1 cellular context compared by ENCODE assay signal in the genomic region with DNA sequence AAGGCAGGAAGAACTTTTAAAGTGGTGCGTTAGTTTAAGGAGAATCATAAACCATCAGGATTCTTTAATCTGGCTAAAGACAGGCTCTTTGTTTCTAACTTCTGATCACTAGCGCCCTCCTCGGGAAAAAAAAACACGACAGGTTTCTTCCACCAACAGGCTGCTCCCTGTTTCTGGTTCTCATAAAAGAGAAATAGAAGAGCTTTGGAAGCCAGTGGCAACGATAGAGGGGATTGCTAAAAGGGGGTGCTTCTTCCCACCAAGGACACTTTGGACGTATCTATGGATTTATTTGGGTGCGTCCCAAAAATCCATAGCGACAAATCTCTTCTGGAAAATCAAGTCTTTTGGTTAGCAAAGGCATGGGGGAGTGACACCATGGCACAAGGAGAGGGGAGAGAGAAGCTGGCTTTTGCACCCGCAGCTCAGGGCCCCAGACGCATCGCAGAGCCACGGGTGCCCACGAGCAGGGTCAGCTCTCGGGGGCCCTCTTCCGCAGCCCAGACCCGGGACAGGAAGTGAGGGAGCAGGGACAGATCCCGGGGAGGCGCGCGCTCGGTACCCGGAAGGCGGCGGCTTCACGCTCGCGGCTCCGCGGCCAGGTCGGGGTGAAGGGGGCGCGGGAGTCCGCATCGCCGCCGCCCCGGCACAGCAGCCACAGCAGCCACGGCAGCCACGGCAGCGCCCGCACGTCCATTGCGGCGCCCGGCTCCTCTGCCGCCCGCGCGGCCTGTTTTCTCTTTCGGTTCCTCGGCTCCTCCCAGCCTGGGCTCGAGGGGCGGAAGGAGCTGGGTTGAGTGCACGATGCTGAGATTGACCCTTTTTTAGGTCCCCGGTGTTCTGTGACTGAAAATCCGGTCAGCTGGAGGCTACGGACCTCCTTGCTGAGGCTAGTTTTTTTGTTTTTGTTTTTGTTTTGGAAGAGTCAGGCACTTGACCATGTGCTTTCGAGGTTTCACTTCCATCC.
TF ChIP-seq lines count a peak whose summit lies in the region.

A gene with protein sequence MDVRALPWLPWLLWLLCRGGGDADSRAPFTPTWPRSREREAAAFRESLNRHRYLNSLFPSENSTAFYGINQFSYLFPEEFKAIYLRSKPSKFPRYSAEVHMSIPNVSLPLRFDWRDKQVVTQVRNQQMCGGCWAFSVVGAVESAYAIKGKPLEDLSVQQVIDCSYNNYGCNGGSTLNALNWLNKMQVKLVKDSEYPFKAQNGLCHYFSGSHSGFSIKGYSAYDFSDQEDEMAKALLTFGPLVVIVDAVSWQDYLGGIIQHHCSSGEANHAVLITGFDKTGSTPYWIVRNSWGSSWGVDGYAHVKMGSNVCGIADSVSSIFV (minus strand): TSS at position 716 of the 967 bp plus-strand sequence. CDS start 19 bp downstream, at position 697.

TF ChIP-seq in HepG2, 621 proteins besides CTCF, POLR2A, EP300 and RAD21 (continued from another document and continues in another):
- TF ChIP-seq, protein P1, sequence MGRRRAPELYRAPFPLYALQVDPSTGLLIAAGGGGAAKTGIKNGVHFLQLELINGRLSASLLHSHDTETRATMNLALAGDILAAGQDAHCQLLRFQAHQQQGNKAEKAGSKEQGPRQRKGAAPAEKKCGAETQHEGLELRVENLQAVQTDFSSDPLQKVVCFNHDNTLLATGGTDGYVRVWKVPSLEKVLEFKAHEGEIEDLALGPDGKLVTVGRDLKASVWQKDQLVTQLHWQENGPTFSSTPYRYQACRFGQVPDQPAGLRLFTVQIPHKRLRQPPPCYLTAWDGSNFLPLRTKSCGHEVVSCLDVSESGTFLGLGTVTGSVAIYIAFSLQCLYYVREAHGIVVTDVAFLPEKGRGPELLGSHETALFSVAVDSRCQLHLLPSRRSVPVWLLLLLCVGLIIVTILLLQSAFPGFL (CRISPR knock-in tag; IDR thresholded peaks at IDR 0.05) = no peak
- TF ChIP-seq HDAC2 (CRISPR knock-in tag; IDR thresholded peaks at IDR 0.05) = no peak
- no peak for TF ChIP-seq EEA1 (CRISPR knock-in tag; IDR thresholded peaks at IDR 0.05; ENCODE audit: borderline replicate concordance)
- TF ChIP-seq, protein P2, sequence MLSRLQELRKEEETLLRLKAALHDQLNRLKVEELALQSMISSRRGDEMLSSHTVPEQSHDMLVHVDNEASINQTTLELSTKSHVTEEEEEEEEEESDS (CRISPR knock-in tag; IDR thresholded peaks at IDR 0.05; ENCODE audit: borderline replicate concordance) = no peak
- TF ChIP-seq ZNF780A (CRISPR knock-in tag; IDR thresholded peaks at IDR 0.05) = no peak
- TF ChIP-seq, protein P3, sequence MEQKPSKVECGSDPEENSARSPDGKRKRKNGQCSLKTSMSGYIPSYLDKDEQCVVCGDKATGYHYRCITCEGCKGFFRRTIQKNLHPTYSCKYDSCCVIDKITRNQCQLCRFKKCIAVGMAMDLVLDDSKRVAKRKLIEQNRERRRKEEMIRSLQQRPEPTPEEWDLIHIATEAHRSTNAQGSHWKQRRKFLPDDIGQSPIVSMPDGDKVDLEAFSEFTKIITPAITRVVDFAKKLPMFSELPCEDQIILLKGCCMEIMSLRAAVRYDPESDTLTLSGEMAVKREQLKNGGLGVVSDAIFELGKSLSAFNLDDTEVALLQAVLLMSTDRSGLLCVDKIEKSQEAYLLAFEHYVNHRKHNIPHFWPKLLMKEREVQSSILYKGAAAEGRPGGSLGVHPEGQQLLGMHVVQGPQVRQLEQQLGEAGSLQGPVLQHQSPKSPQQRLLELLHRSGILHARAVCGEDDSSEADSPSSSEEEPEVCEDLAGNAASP (CRISPR knock-in tag; IDR thresholded peaks at IDR 0.05; ENCODE audit: borderline replicate concordance) = no peak
- TF ChIP-seq MED13 (CRISPR knock-in tag; IDR thresholded peaks at IDR 0.05) = no peak
- no peak for TF ChIP-seq ZNF737 (CRISPR knock-in tag; IDR thresholded peaks at IDR 0.05; ENCODE audit: borderline replicate concordance)
- peak; percentile 81 for TF ChIP-seq YEATS4 (CRISPR knock-in tag; IDR thresholded peaks at IDR 0.05; ENCODE audit: borderline replicate concordance)
- TF ChIP-seq ZNF672 (CRISPR knock-in tag; IDR thresholded peaks at IDR 0.05) = no peak
- TF ChIP-seq CREM (IDR thresholded peaks at IDR 0.05) = no peak
- TF ChIP-seq CREM (CRISPR knock-in tag; IDR thresholded peaks at IDR 0.05) = no peak
- TF ChIP-seq ZNF674 (CRISPR knock-in tag; IDR thresholded peaks at IDR 0.05; ENCODE audit: low read depth) = no peak
- no peak for TF ChIP-seq YEATS2 (CRISPR knock-in tag; IDR thresholded peaks at IDR 0.05; ENCODE audit: borderline replicate concordance)
- no peak for TF ChIP-seq ZNF225 (CRISPR knock-in tag; IDR thresholded peaks at IDR 0.05)
- TF ChIP-seq, protein P4, sequence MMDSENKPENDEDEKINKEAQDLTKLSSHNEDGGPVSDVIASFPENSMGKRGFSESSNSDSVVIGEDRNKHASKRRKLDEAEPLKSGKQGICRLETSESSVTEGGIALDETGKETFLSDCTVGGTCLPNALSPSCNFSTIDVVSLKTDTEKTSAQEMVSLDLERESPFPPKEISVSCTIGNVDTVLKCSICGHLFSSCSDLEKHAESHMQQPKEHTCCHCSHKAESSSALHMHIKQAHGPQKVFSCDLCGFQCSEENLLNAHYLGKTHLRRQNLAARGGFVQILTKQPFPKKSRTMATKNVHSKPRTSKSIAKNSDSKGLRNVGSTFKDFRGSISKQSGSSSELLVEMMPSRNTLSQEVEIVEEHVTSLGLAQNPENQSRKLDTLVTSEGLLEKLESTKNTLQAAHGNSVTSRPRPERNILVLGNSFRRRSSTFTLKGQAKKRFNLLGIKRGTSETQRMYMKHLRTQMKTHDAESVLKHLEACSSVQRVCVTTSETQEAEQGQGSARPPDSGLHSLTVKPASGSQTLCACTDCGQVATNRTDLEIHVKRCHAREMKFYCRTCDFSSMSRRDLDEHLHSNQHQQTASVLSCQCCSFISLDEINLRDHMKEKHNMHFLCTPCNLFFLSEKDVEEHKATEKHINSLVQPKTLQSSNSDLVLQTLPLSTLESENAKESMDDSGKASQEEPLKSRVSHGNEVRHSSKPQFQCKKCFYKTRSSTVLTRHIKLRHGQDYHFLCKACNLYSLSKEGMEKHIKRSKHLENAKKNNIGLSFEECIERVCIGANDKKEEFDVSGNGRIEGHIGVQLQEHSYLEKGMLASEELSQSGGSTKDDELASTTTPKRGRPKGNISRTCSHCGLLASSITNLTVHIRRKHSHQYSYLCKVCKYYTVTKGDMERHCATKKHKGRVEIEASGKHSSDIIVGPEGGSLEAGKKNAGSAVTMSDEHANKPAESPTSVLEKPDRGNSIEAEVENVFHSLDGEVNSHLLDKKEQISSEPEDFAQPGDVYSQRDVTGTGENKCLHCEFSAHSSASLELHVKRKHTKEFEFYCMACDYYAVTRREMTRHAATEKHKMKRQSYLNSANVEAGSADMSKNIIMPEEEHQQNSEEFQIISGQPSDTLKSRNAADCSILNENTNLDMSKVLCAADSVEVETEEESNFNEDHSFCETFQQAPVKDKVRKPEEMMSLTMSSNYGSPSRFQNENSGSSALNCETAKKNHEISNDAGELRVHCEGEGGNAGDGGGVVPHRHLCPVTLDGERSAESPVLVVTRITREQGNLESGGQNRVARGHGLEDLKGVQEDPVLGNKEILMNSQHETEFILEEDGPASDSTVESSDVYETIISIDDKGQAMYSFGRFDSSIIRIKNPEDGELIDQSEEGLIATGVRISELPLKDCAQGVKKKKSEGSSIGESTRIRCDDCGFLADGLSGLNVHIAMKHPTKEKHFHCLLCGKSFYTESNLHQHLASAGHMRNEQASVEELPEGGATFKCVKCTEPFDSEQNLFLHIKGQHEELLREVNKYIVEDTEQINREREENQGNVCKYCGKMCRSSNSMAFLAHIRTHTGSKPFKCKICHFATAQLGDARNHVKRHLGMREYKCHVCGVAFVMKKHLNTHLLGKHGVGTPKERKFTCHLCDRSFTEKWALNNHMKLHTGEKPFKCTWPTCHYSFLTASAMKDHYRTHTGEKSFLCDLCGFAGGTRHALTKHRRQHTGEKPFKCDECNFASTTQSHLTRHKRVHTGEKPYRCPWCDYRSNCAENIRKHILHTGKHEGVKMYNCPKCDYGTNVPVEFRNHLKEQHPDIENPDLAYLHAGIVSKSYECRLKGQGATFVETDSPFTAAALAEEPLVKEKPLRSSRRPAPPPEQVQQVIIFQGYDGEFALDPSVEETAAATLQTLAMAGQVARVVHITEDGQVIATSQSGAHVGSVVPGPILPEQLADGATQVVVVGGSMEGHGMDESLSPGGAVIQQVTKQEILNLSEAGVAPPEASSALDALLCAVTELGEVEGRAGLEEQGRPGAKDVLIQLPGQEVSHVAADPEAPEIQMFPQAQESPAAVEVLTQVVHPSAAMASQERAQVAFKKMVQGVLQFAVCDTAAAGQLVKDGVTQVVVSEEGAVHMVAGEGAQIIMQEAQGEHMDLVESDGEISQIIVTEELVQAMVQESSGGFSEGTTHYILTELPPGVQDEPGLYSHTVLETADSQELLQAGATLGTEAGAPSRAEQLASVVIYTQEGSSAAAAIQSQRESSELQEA (CRISPR knock-in tag; IDR thresholded peaks at IDR 0.05; ENCODE audit: not compliant biosample characterization) = no peak
- no peak for TF ChIP-seq GATA4 (IDR thresholded peaks at IDR 0.05; ENCODE audit: borderline replicate concordance, low read depth)
- TF ChIP-seq, protein P5, sequence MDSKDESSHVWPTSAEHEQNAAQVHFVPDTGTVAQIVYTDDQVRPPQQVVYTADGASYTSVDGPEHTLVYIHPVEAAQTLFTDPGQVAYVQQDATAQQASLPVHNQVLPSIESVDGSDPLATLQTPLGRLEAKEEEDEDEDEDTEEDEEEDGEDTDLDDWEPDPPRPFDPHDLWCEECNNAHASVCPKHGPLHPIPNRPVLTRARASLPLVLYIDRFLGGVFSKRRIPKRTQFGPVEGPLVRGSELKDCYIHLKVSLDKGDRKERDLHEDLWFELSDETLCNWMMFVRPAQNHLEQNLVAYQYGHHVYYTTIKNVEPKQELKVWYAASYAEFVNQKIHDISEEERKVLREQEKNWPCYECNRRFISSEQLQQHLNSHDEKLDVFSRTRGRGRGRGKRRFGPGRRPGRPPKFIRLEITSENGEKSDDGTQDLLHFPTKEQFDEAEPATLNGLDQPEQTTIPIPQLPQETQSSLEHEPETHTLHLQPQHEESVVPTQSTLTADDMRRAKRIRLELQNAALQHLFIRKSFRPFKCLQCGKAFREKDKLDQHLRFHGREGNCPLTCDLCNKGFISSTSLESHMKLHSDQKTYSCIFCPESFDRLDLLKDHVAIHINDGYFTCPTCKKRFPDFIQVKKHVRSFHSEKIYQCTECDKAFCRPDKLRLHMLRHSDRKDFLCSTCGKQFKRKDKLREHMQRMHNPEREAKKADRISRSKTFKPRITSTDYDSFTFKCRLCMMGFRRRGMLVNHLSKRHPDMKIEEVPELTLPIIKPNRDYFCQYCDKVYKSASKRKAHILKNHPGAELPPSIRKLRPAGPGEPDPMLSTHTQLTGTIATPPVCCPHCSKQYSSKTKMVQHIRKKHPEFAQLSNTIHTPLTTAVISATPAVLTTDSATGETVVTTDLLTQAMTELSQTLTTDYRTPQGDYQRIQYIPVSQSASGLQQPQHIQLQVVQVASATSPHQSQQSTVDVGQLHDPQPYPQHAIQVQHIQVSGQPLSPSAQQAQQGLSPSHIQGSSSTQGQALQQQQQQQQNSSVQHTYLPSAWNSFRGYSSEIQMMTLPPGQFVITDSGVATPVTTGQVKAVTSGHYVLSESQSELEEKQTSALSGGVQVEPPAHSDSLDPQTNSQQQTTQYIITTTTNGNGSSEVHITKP (CRISPR knock-in tag; IDR thresholded peaks at IDR 0.05; ENCODE audit: low read depth) = no peak
- 0 out of 2 replicates have a peak, but pooled peaks have one; percentile 22 for TF ChIP-seq ERF (CRISPR knock-in tag; IDR thresholded peaks at IDR 0.05)
- TF ChIP-seq KLF15 (CRISPR knock-in tag; IDR thresholded peaks at IDR 0.05; ENCODE audit: borderline replicate concordance) = no peak
- no peak for TF ChIP-seq NAIF1 (CRISPR knock-in tag; IDR thresholded peaks at IDR 0.05; ENCODE audit: borderline replicate concordance)
- TF ChIP-seq ZFP41 (CRISPR knock-in tag; IDR thresholded peaks at IDR 0.05; ENCODE audit: borderline replicate concordance) = no peak
- TF ChIP-seq SP4 (CRISPR knock-in tag; IDR thresholded peaks at IDR 0.05) = no peak
- TF ChIP-seq, protein P6, sequence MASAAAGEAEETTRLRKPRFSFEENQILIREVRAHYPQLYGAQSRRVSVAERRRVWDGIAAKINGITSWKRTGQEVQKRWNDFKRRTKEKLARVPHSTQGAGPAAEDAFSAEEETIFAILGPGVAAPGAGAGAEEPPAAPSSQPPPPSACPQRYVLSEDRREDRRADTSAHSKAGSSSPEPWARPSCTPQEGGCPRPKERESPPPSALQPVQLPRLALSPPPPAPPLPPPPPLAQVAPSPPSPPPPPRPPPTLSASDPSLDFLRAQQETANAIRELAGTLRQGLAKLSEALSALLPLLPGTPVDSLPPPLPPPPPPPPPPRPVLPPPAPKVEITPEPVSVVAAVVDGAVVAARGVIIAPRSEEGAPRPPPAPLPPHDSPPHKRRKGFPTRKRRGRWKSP (CRISPR knock-in tag; IDR thresholded peaks at IDR 0.05) = no peak
- TF ChIP-seq SP5 (CRISPR knock-in tag; IDR thresholded peaks at IDR 0.05; ENCODE audit: borderline replicate concordance, low read depth) = no peak
- no peak for TF ChIP-seq NFYB (CRISPR knock-in tag; IDR thresholded peaks at IDR 0.05)
- no peak for TF ChIP-seq SATB2 (CRISPR knock-in tag; IDR thresholded peaks at IDR 0.05)
- TF ChIP-seq ZNF180 (CRISPR knock-in tag; IDR thresholded peaks at IDR 0.05; ENCODE audit: borderline replicate concordance, low read depth) = no peak
- no peak for TF ChIP-seq ZFP1 (CRISPR knock-in tag; IDR thresholded peaks at IDR 0.05)
- TF ChIP-seq YY1 (IDR thresholded peaks at IDR 0.05; ENCODE audit: insufficient read depth, insufficient replicate concordance, low read depth, low read length) = peak; percentile 49
- TF ChIP-seq, protein P7, sequence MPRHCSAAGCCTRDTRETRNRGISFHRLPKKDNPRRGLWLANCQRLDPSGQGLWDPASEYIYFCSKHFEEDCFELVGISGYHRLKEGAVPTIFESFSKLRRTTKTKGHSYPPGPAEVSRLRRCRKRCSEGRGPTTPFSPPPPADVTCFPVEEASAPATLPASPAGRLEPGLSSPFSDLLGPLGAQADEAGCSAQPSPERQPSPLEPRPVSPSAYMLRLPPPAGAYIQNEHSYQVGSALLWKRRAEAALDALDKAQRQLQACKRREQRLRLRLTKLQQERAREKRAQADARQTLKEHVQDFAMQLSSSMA (CRISPR knock-in tag; IDR thresholded peaks at IDR 0.05) = no peak
- TF ChIP-seq HIVEP1 (CRISPR knock-in tag; IDR thresholded peaks at IDR 0.05) = no peak
- TF ChIP-seq ZNF10 (CRISPR knock-in tag; IDR thresholded peaks at IDR 0.05; ENCODE audit: borderline replicate concordance, low read depth) = no peak
- peak; percentile 62; the same call in 1 of the 2 replicates for TF ChIP-seq ZNF232 (CRISPR knock-in tag; IDR thresholded peaks at IDR 0.05; ENCODE audit: borderline replicate concordance)
- no peak for TF ChIP-seq ZNF660 (CRISPR knock-in tag; IDR thresholded peaks at IDR 0.05; ENCODE audit: borderline replicate concordance, low read depth)
- no peak for TF ChIP-seq RARG (CRISPR knock-in tag; IDR thresholded peaks at IDR 0.05; ENCODE audit: low read depth)
- no peak for TF ChIP-seq ZNF292 (CRISPR knock-in tag; IDR thresholded peaks at IDR 0.05; ENCODE audit: borderline replicate concordance, low read depth)
- TF ChIP-seq, protein P8, sequence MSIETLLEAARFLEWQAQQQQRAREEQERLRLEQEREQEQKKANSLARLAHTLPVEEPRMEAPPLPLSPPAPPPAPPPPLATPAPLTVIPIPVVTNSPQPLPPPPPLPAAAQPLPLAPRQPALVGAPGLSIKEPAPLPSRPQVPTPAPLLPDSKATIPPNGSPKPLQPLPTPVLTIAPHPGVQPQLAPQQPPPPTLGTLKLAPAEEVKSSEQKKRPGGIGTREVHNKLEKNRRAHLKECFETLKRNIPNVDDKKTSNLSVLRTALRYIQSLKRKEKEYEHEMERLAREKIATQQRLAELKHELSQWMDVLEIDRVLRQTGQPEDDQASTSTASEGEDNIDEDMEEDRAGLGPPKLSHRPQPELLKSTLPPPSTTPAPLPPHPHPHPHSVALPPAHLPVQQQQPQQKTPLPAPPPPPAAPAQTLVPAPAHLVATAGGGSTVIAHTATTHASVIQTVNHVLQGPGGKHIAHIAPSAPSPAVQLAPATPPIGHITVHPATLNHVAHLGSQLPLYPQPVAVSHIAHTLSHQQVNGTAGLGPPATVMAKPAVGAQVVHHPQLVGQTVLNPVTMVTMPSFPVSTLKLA (IDR thresholded peaks at IDR 0.05) = no peak
- no peak for TF ChIP-seq ZNF530 (CRISPR knock-in tag; IDR thresholded peaks at IDR 0.05; ENCODE audit: low read depth)
